ENCODE assay signal across 8 cellular contexts in genomic region chr2:235766206-235766794, GRCh38.
DNase-seq lines count a peak whose midpoint lies in the region.

No MANE protein-coding gene starts in this region.

- DNase-seq in DMS153 treated with DMSO at 0.1 percent for 48 hours (lab: John Stamatoyannopoulos, UW; ENCODE audit: unreplicated experiment) = peak; percentile 79
- peak; percentile 84 for DNase-seq in H7
- DNase-seq in NCI-H1694 (lab: John Stamatoyannopoulos, UW) = peak; percentile 90
- peak; percentile 7 for DNase-seq in T follicular helper cell (ENCODE audit: low read depth)
- peak; percentile 60 to 78 for DNase-seq in T47D (ENCODE audit: low read depth in 1 of 2, low spot score in 1 of 2)
- DNase-seq in islet precursor cell = peak; percentile 73
- DNase-seq in stimulated activated CD4-positive, alpha-beta T cell treated with anti-CD3 and anti-CD28 coated beads, Interleukin-1b, Interleukin-23, amount 100 ng/mL, for 48 hours = peak; percentile 26
- DNase-seq in cortex of kidney (lab: John Stamatoyannopoulos, UW) = no peak

- in situ Hi-C loops in T47D (cut with HindIII; ENCODE audit: low pct_unique_long_range_greater_than_20kb, low sequenced_read_pairs) = no loop called here

- H3K27me3 ChIP-seq in H7 (ENCODE audit: control insufficient read depth, insufficient read depth, low read length) = no peaks in the 10 kb centered on the region

- H3K4me3 ChIP-seq in H7 (ENCODE audit: insufficient read depth, low read depth, low read length) = no peak overlapping the region

- no peaks in the 10 kb centered on the region for H3K36me3 ChIP-seq in H7 (replicated peaks; ENCODE audit: control insufficient read depth, insufficient read depth, low read length)
